Comparison of ENCODE assay signal across 15 cellular contexts in genomic region chr18:32439241-32439640, GRCh38. TPM values are rescaled to one million over a fixed set of nuclear protein-coding genes. Genes with fewer than 3 reads are reported as not detected.
DNase-seq lines count a peak whose midpoint lies in the region; ATAC-seq and TF ChIP-seq lines count a peak whose summit lies in the region.
"Had no signal": no experiment of that assay in that cellular context is flagged by ENCODE, and none has a peak within 500 bp of the region (broad histone marks: within the 10 kb centered on the region; RNA-seq: fewer than 3 reads in every experiment).

No MANE protein-coding gene starts in this region.

- H3K4me1 Mint-ChIP-seq in activated T-helper 17 cell treated with anti-CD3 and anti-CD28 coated beads, Interleukin-2, amount 50 U/mL, for 72 hours: no peaks in the 10 kb centered on the region
- H3K4me1 Mint-ChIP-seq: CD14-positive monocyte; CD4-positive, alpha-beta memory T cell had no signal

- no peaks in the 10 kb centered on the region for H3K36me3 Mint-ChIP-seq in activated T-helper 17 cell treated with anti-CD3 and anti-CD28 coated beads, Interleukin-2, amount 50 U/mL, for 72 hours (ENCODE audit: low read depth)
- H3K36me3 Mint-ChIP-seq: CD14-positive monocyte; CD4-positive, alpha-beta memory T cell had no signal

- intact Hi-C loops in left ventricle myocardium inferior (cut with micrococcal nuclease): no loop called here
- intact Hi-C loops in Right ventricle myocardium inferior (cut with DNase I): no loop called here
- intact Hi-C loops in breast epithelium (cut with DNase I; ENCODE audit: low total_unique reads): no loop called here

- peaks cover 21% of the 10 kb centered on the region for H3K27me3 Mint-ChIP-seq in activated T-helper 17 cell treated with anti-CD3 and anti-CD28 coated beads, Interleukin-2, amount 50 U/mL, for 72 hours

- H3K27me3 ChIP-seq in left ventricle myocardium inferior (ENCODE audit: low read depth) (no peaks in the 10 kb centered on the region), parathyroid adenoma (ENCODE audit: control insufficient read depth, insufficient read depth, low read length) (no peaks in the 10 kb centered on the region), breast epithelium (no peaks in the 10 kb centered on the region)
- H3K27me3 ChIP-seq: BLaER1 had no signal

- H3K36me3 ChIP-seq in left ventricle myocardium inferior: no peaks in the 10 kb centered on the region
- H3K36me3 ChIP-seq in parathyroid adenoma (ENCODE audit: control insufficient read depth, insufficient read depth, low read length): no peaks in the 10 kb centered on the region
- no peaks in the 10 kb centered on the region for H3K36me3 ChIP-seq in breast epithelium
- H3K36me3 ChIP-seq: BLaER1 had no signal

- no peak overlapping the region for H3K27ac Mint-ChIP-seq in activated T-helper 17 cell treated with anti-CD3 and anti-CD28 coated beads, Interleukin-2, amount 50 U/mL, for 72 hours
- H3K27ac Mint-ChIP-seq: CD14-positive monocyte; CD4-positive, alpha-beta memory T cell; H9 had no signal

- H3K4me1 ChIP-seq in left ventricle myocardium inferior (peaks cover 98% of the 10 kb centered on the region), parathyroid adenoma (peaks cover 37% of the 10 kb centered on the region), breast epithelium (no peaks in the 10 kb centered on the region)
- H3K4me1 ChIP-seq: BLaER1 had no signal

- H3K9me3 ChIP-seq in left ventricle myocardium inferior (replicated peaks) (no peaks in the 10 kb centered on the region), parathyroid adenoma (ENCODE audit: control insufficient read depth, low read length) (no peaks in the 10 kb centered on the region), breast epithelium (no peaks in the 10 kb centered on the region)
- H3K9me3 ChIP-seq: BLaER1 had no signal

- no peak overlapping the region for H3K4me2 ChIP-seq in parathyroid adenoma (ENCODE audit: low read length)
- H3K4me2 ChIP-seq: BLaER1 had no signal

- peak overlapping the region; percentile 79 for H3K27ac ChIP-seq in left ventricle myocardium inferior (replicated peaks)
- H3K27ac ChIP-seq in parathyroid adenoma: peak overlapping the region; percentile 83
- H3K27ac ChIP-seq in breast epithelium: no peak overlapping the region
- H3K27ac ChIP-seq: 22Rv1, BLaER1 had no signal

- peaks cover 3% of the 10 kb centered on the region for H3K9me3 Mint-ChIP-seq in activated T-helper 17 cell treated with anti-CD3 and anti-CD28 coated beads, Interleukin-2, amount 50 U/mL, for 72 hours
- H3K9me3 Mint-ChIP-seq: CD14-positive monocyte, H9 had no signal

- DNase-seq in left ventricle myocardium inferior: no peak
- DNase-seq in Right ventricle myocardium inferior (ENCODE audit: missing footprints): no peak
- DNase-seq in NCI-H748 (lab: John Stamatoyannopoulos, UW; ENCODE audit: unreplicated experiment): peak; percentile 71
- no peak for DNase-seq in breast epithelium (ENCODE audit: low spot score in 2 of 2)
- DNase-seq: CD4-positive, alpha-beta memory T cell; DMS79 treated with DMSO at 0.1 percent for 48 hours; GF-D8 had no signal

- peak overlapping the region; percentile 75 for H2AFZ ChIP-seq in parathyroid adenoma

- no peak for ATAC-seq in Right ventricle myocardium inferior
- no peak for ATAC-seq in GM18868 (IDR thresholded peaks at IDR 0.05; ENCODE audit: unreplicated experiment)
- no peak for ATAC-seq in activated T-helper 17 cell treated with anti-CD3 and anti-CD28 coated beads, Interleukin-2, amount 50 U/mL, for 72 hours (replicated peaks)
- ATAC-seq in HG02571 (IDR thresholded peaks at IDR 0.05; ENCODE audit: unreplicated experiment): no peak

- H3K79me2 ChIP-seq in parathyroid adenoma: peaks cover 4% of the 10 kb centered on the region

- TF ChIP-seq POLR2A in breast epithelium (IDR thresholded peaks at IDR 0.05): no peak

- no peak overlapping the region for H3K9ac ChIP-seq in parathyroid adenoma
- H3K9ac ChIP-seq: BLaER1 had no signal

- H3K4me3 ChIP-seq in left ventricle myocardium inferior (no peak overlapping the region), parathyroid adenoma (ENCODE audit: low read depth, low read length) (no peak overlapping the region), breast epithelium (no peak overlapping the region)
- H3K4me3 ChIP-seq: BLaER1 had no signal

- TF ChIP-seq CTCF in left ventricle myocardium inferior (IDR thresholded peaks at IDR 0.05; ENCODE audit: borderline replicate concordance): no peak
- TF ChIP-seq CTCF in parathyroid adenoma (IDR thresholded peaks at IDR 0.05): no peak
- no peak for TF ChIP-seq CTCF in breast epithelium (IDR thresholded peaks at IDR 0.05)

- H3K4me3 Mint-ChIP-seq in activated T-helper 17 cell treated with anti-CD3 and anti-CD28 coated beads, Interleukin-2, amount 50 U/mL, for 72 hours: no peak overlapping the region
- H3K4me3 Mint-ChIP-seq: CD14-positive monocyte; CD4-positive, alpha-beta memory T cell; H9 had no signal

RNA-seq across cellular contexts. Expression of gene GAREM1, which starts 31.4 kb away (rescaled TPM):
- total RNA-seq in left ventricle myocardium inferior (8.6 TPM), Right ventricle myocardium inferior (22.7 TPM), breast epithelium (10 to 100 TPM in 2 of 3 donors, 1 to 10 TPM in 1; 7.8 to 13.4 (median 12.0) TPM)
- under 1 TPM in 1 of 2 donors, not detected in 1; 0.32 TPM for total RNA-seq in activated T-helper 17 cell treated with anti-CD3 and anti-CD28 coated beads, Interleukin-2, amount 50 U/mL, for 72 hours

Comparison
In these comparisons a context has a peak if more than half of its experiments do, and no peak if none do; other contexts are left out.
1. H3K27ac ChIP-seq: peak in left ventricle myocardium inferior (single experiment) and parathyroid adenoma (single experiment); none in breast epithelium (0 of 2).